1 cellular context compared by ENCODE assay signal in genomic region chr22:25702571-25703167, GRCh38.
TF ChIP-seq lines count a peak whose summit lies in the region.

No MANE protein-coding gene starts in this region.

TF ChIP-seq in GM12878, 131 proteins besides CTCF, POLR2A, EP300 and RAD21 (continued from another document):
- TF ChIP-seq EED (IDR thresholded peaks at IDR 0.05; ENCODE audit: low read depth) (peak; percentile 83), JUNB (IDR thresholded peaks at IDR 0.05) (peak; percentile 38), ZNF592 (IDR thresholded peaks at IDR 0.05) (no peak), STAT3 (IDR thresholded peaks at IDR 0.05; ENCODE audit: low read depth, low read length) (no peak), MLLT1 (IDR thresholded peaks at IDR 0.05) (no peak), IRF4 (IDR thresholded peaks at IDR 0.05; ENCODE audit: low read depth, low read length) (no peak), PBX3 (IDR thresholded peaks at IDR 0.05; ENCODE audit: insufficient replicate concordance, low read depth, low read length) (no peak), ZNF24 (IDR thresholded peaks at IDR 0.05) (peak; percentile 83), SPI1 (IDR thresholded peaks at IDR 0.05; ENCODE audit: borderline replicate concordance, insufficient read depth, low read depth, low read length) (peak; percentile 83), MTA3 (IDR thresholded peaks at IDR 0.05; ENCODE audit: borderline replicate concordance, low read length) (0 out of 2 replicates have a peak, but pooled peaks have one; percentile 40), PKNOX1 (IDR thresholded peaks at IDR 0.05) (no peak), MTA2 (IDR thresholded peaks at IDR 0.05; ENCODE audit: low read depth) (0 out of 2 replicates have a peak, but pooled peaks have one; percentile 11), TCF7 (IDR thresholded peaks at IDR 0.05; ENCODE audit: borderline replicate concordance) (peak; percentile 76)
TF ChIP-seq in GM12878: peak in this region for 12.
